1 cellular context compared by ENCODE assay signal in genomic region chr4:52641853-52642563, GRCh38.
A peak's percentile ranks its signal among the peaks of the same experiment; 100 is the strongest.
TF ChIP-seq lines count a peak whose summit lies in the region.

No MANE protein-coding gene starts in this region.

TF ChIP-seq in GM12878, 131 proteins besides CTCF, POLR2A, EP300 and RAD21 (continued from another document):
- TF ChIP-seq PBX3 (IDR thresholded peaks at IDR 0.05; ENCODE audit: insufficient replicate concordance, low read depth, low read length) (no peak), GABPA (IDR thresholded peaks at IDR 0.05; ENCODE audit: low read depth) (peak; percentile 54; the same call in 1 of the 2 replicates), ZBED1 (IDR thresholded peaks at IDR 0.05; ENCODE audit: borderline replicate concordance) (no peak; the same call in 1 of the 2 replicates), JUNB (IDR thresholded peaks at IDR 0.05) (peak; percentile 99), PAX5 (IDR thresholded peaks at IDR 0.05; ENCODE audit: borderline replicate concordance, low read depth, low read length) (0 out of 2 replicates have a peak, but pooled peaks have one; percentile 12), NRF1 (conservative IDR thresholded peaks at IDR 0.05; ENCODE audit: low read depth, low read length) (no peak), TCF12 (IDR thresholded peaks at IDR 0.05; ENCODE audit: low read depth, low read length) (peak; percentile 41; the same call in 1 of the 2 replicates), RELB (IDR thresholded peaks at IDR 0.05; ENCODE audit: low read depth) (peak; percentile 70; the same call in 1 of the 2 replicates), ZBTB40 (IDR thresholded peaks at IDR 0.05; ENCODE audit: borderline replicate concordance) (no peak; the same call in 1 of the 2 replicates), HSF1 (IDR thresholded peaks at IDR 0.05; ENCODE audit: low read depth, low read length) (no peak), MTA2 (IDR thresholded peaks at IDR 0.05; ENCODE audit: low read depth) (peak; percentile 91), MEF2B (IDR thresholded peaks at IDR 0.05; ENCODE audit: partially characterized antibody, poor library complexity, severe bottlenecking) (peak; percentile 38), BMI1 (IDR thresholded peaks at IDR 0.05; ENCODE audit: borderline replicate concordance) (peak; percentile 60; the same call in 1 of the 2 replicates), ZNF217 (IDR thresholded peaks at IDR 0.05) (peak; percentile 83), TBL1XR1 (IDR thresholded peaks at IDR 0.05; ENCODE audit: low read depth, low read length) (peak; percentile 18; the same call in 1 of the 2 replicates)
